3 cellular contexts compared by ENCODE assay signal in genomic region chr1:148768541-148768940, GRCh38. TPM values are rescaled to one million over a fixed set of nuclear protein-coding genes. Genes with fewer than 3 reads are reported as not detected.
"Had no signal": no experiment of that assay in that cellular context is flagged by ENCODE, and none has a peak within 500 bp of the region (broad histone marks: within the 10 kb centered on the region; RNA-seq: fewer than 3 reads in every experiment).

No MANE protein-coding gene starts in this region.

RNA-seq across cellular contexts. Expression of gene NUDT4B, which starts 20.0 kb away (rescaled TPM):
- total RNA-seq: activated CD8-positive, alpha-beta T cell treated with anti-CD3 and anti-CD28 coated beads for 36 hours; activated naive CD8-positive, alpha-beta T cell treated with anti-CD3 and anti-CD28 coated beads, Interleukin-2, amount 10 ng/mL, durations not matched to agents 7 days and 5 days had no signal
- polyA plus RNA-seq: cardiac muscle cell had no signal
